Comparison of ENCODE assay signal across 8 cellular contexts in genomic region chr2:74458957-74459290, GRCh38. TPM values are rescaled to one million over a fixed set of nuclear protein-coding genes. Genes with fewer than 3 reads are reported as not detected.
DNase-seq lines count a peak whose midpoint lies in the region; FAIRE-seq and TF ChIP-seq lines count a peak whose summit lies in the region.

No MANE protein-coding gene starts in this region.

- no peaks in the 10 kb centered on the region for H3K9me1 ChIP-seq in endothelial cell of umbilical vein (replicated peaks; ENCODE audit: control insufficient read depth, extremely low read depth, insufficient read depth, low read length)

- POLR2A ChIA-PET in endothelial cell of umbilical vein (lab: Charles Lee): interaction anchor here (0.9 to 1.3 kb wide), 3 partner anchors 9 to 71 kb away, joined by 3 read pairs; partner anchors contain the start of gene HTRA2

- H3K27ac ChIP-seq in endothelial cell of umbilical vein (ENCODE audit: insufficient read depth, low read depth, low read length) (peak overlapping the region; percentile 8), osteoblast (ENCODE audit: low read depth, low read length) (peak overlapping the region; percentile 68)

- peaks cover 22% of the 10 kb centered on the region for H3K4me1 ChIP-seq in endothelial cell of umbilical vein (ENCODE audit: control insufficient read depth, extremely low read depth, insufficient read depth, low read length)
- peaks cover 28% of the 10 kb centered on the region for H3K4me1 ChIP-seq in osteoblast (ENCODE audit: insufficient read depth, low read length)

- H2AFZ ChIP-seq in endothelial cell of umbilical vein (ENCODE audit: low read depth, low read length) (no peak overlapping the region), osteoblast (ENCODE audit: low read length) (peak overlapping the region; percentile 63)

- H4K20me1 ChIP-seq in endothelial cell of umbilical vein (replicated peaks; ENCODE audit: control insufficient read depth, extremely low read depth, insufficient read depth, low read length) (no peaks in the 10 kb centered on the region), osteoblast (ENCODE audit: insufficient read depth, low read length) (no peaks in the 10 kb centered on the region)

- no peaks in the 10 kb centered on the region for H3K9me3 ChIP-seq in endothelial cell of umbilical vein (replicated peaks; ENCODE audit: control insufficient read depth, insufficient read depth, low read length)
- H3K9me3 ChIP-seq in osteoblast (ENCODE audit: low read depth, low read length): no peaks in the 10 kb centered on the region

- peak overlapping the region; percentile 74 for H3K9ac ChIP-seq in endothelial cell of umbilical vein (replicated peaks; ENCODE audit: extremely low read depth, insufficient read depth, low read length)

- no peak for FAIRE-seq in endothelial cell of umbilical vein (lab: Jason Lieb, UNC)

- intact Hi-C loops in endothelial cell of umbilical vein (cut with micrococcal nuclease): loop anchor here (1.0 kb wide), 2 partner anchors 23 to 70 kb away; partner anchors contain the start of genes AUP1, CCDC142 and HTRA2

- TF ChIP-seq POLR2A in endothelial cell of umbilical vein (IDR thresholded peaks at IDR 0.05; ENCODE audit: low read depth, low read length): no peak

- H3K36me3 ChIP-seq in endothelial cell of umbilical vein (ENCODE audit: control insufficient read depth in 2 of 2, extremely low read depth in 1 of 2, insufficient read depth in 2 of 2, low read length in 2 of 2): peaks cover 0 to 12% of the 10 kb centered on the region in 2 experiments
- peaks cover 27% of the 10 kb centered on the region for H3K36me3 ChIP-seq in osteoblast (ENCODE audit: insufficient read depth, low read length)

- H3K4me3 ChIP-seq in endothelial cell of umbilical vein (replicated peaks in 1 of 3; ENCODE audit: insufficient read depth in 1 of 3, low read depth in 1 of 3, low read length in 3 of 3) (peak overlapping the region; percentile 80 to 87 (median 82)), osteoblast (ENCODE audit: insufficient read depth, low read length) (peak overlapping the region; percentile 96)

- TF ChIP-seq CTCF in endothelial cell of umbilical vein (IDR thresholded peaks at IDR 0.05; ENCODE audit: extremely low read depth in 1 of 2, insufficient read depth in 1 of 2, low read depth in 1 of 2, low read length in 2 of 2) (no peak), osteoblast (IDR thresholded peaks at IDR 0.05; ENCODE audit: extremely low read depth, low read depth, low read length) (no peak)

- DNase-seq in DMS53 (lab: John Stamatoyannopoulos, UW): peak; percentile 51
- DNase-seq in OCI-M1 (lab: John Stamatoyannopoulos, UW): peak; percentile 28
- DNase-seq in endothelial cell of umbilical vein (ENCODE audit: low read depth, low spot score): no peak
- DNase-seq in osteoblast (ENCODE audit: insufficient read length, low spot score, missing footprints): peak; percentile 91
- DNase-seq in SHP77 treated with DMSO at 0.1 percent for 48 hours (lab: John Stamatoyannopoulos, UW): no peak
- DNase-seq in AG08395 (ENCODE audit: low spot score): no peak
- DNase-seq in activated CD8-positive, alpha-beta memory T cell treated with anti-CD3 and anti-CD28 coated beads, Interleukin-2, amount 50 U/mL, for 48 hours: no peak
- no peak for DNase-seq in NCI-H2196 (lab: John Stamatoyannopoulos, UW; ENCODE audit: unreplicated experiment)

- H3K79me2 ChIP-seq in endothelial cell of umbilical vein (ENCODE audit: control insufficient read depth, insufficient read depth, low read length) (peaks cover 7% of the 10 kb centered on the region), osteoblast (ENCODE audit: insufficient read depth, low read length) (peaks cover 36% of the 10 kb centered on the region)

- H3K4me2 ChIP-seq in endothelial cell of umbilical vein (ENCODE audit: insufficient read depth, low read length): peak overlapping the region; percentile 84
- peak overlapping the region; percentile 99 for H3K4me2 ChIP-seq in osteoblast (ENCODE audit: insufficient read depth, low read length)

- CTCF ChIA-PET in endothelial cell of umbilical vein (lab: Charles Lee): interaction anchor here (0.7 to 2.3 kb wide), 8 partner anchors 9 to 124 kb away, joined by 3 to 7 read pairs (median 3); partner anchors contain the start of genes CCDC142, LBX2 and TTC31

- dilution Hi-C loops in endothelial cell of umbilical vein (cut with MboI; ENCODE audit: extremely low pct_ligation_motif_present, low sequenced_read_pairs): no loop called here

- H3K27me3 ChIP-seq in endothelial cell of umbilical vein (ENCODE audit: control insufficient read depth in 2 of 2, insufficient read depth in 2 of 2, low read length in 2 of 2) (no peaks in the 10 kb centered on the region), osteoblast (ENCODE audit: insufficient read depth, low read length) (no peaks in the 10 kb centered on the region)

- no TSS peak for BruUV-seq in endothelial cell of umbilical vein (replicated peaks; lab: Mats Ljungman, UMichigan)

TF ChIP-seq in endothelial cell of umbilical vein, 7 proteins besides CTCF, POLR2A, EP300 and RAD21:
- no peak for TF ChIP-seq GATA2 (IDR thresholded peaks at IDR 0.05; ENCODE audit: insufficient read depth, insufficient read length, low read depth, low read length)
- no peak for TF ChIP-seq MYC (IDR thresholded peaks at IDR 0.05; ENCODE audit: low read depth, low read length)
- no peak for TF ChIP-seq EZH2 (IDR thresholded peaks at IDR 0.05; ENCODE audit: borderline replicate concordance, low read depth, low read length, severe bottlenecking)
- no peak for TF ChIP-seq FOS (IDR thresholded peaks at IDR 0.05; ENCODE audit: borderline replicate concordance, insufficient read depth, low read length)

RNA-seq across cellular contexts. Expression of gene WBP1, which starts 0.7 kb away (rescaled TPM):
- total RNA-seq in endothelial cell of umbilical vein (44.5 and 50.5 TPM in 2 replicates), osteoblast (35.5 and 35.7 TPM in 2 replicates)
- polyA plus RNA-seq in endothelial cell of umbilical vein: 209 and 241 TPM in 2 replicates
- 78.7 and 98.5 TPM in 2 replicates for polyA plus RNA-seq in endothelial cell of umbilical vein (2011; cell fraction: cytosol; rRNA removed)
- polyA plus RNA-seq in endothelial cell of umbilical vein (2011; cell fraction: nucleus; rRNA removed): 387 and 441 TPM in 2 replicates
- 46.1 and 63.9 TPM in 2 replicates for polyA plus RNA-seq in endothelial cell of umbilical vein (2012)
- 61.2 and 74.1 TPM in 2 replicates for polyA minus RNA-seq in endothelial cell of umbilical vein
- 6.1 TPM for polyA minus RNA-seq in endothelial cell of umbilical vein (2011; cell fraction: cytosol; rRNA and poly(A)+ RNA removed)
- polyA minus RNA-seq in endothelial cell of umbilical vein (2011; cell fraction: nucleus; rRNA and poly(A)+ RNA removed): 35.9 and 40.9 TPM in 2 replicates

RNA-seq across cellular contexts. Expression of gene INO80B, which starts 4.0 kb away (rescaled TPM):
- total RNA-seq in endothelial cell of umbilical vein (24.2 and 28.1 TPM in 2 replicates), osteoblast (11.8 and 15.9 TPM in 2 replicates)
- polyA plus RNA-seq in endothelial cell of umbilical vein: 14.1 and 15.1 TPM in 2 replicates
- 11.3 and 12.3 TPM in 2 replicates for polyA plus RNA-seq in endothelial cell of umbilical vein (2011; cell fraction: cytosol; rRNA removed)
- polyA plus RNA-seq in endothelial cell of umbilical vein (2011; cell fraction: nucleus; rRNA removed): 81.4 and 115 TPM in 2 replicates
- polyA plus RNA-seq in endothelial cell of umbilical vein (2012): 22.6 and 30.5 TPM in 2 replicates
- polyA minus RNA-seq in endothelial cell of umbilical vein: 4.9 and 9.0 TPM in 2 replicates
- 4.9 TPM for polyA minus RNA-seq in endothelial cell of umbilical vein (2011; cell fraction: cytosol; rRNA and poly(A)+ RNA removed)
- polyA minus RNA-seq in endothelial cell of umbilical vein (2011; cell fraction: nucleus; rRNA and poly(A)+ RNA removed): 9.3 and 15.2 TPM in 2 replicates

RNA-seq across cellular contexts. Expression of gene MOGS, which starts 6.3 kb away (rescaled TPM):
- total RNA-seq in endothelial cell of umbilical vein: 78.3 and 79.9 TPM in 2 replicates
- polyA plus RNA-seq in endothelial cell of umbilical vein: 75.9 and 88.0 TPM in 2 replicates
- 55.2 and 66.1 TPM in 2 replicates for polyA plus RNA-seq in endothelial cell of umbilical vein (2011; cell fraction: cytosol; rRNA removed)
- polyA plus RNA-seq in endothelial cell of umbilical vein (2011; cell fraction: nucleus; rRNA removed): 126 and 135 TPM in 2 replicates
- 56.8 and 64.6 TPM in 2 replicates for polyA plus RNA-seq in endothelial cell of umbilical vein (2012)
- polyA minus RNA-seq in endothelial cell of umbilical vein: 75.0 and 84.3 TPM in 2 replicates
- polyA minus RNA-seq in endothelial cell of umbilical vein (2011; cell fraction: cytosol; rRNA and poly(A)+ RNA removed): 36.4 TPM
- polyA minus RNA-seq in endothelial cell of umbilical vein (2011; cell fraction: nucleus; rRNA and poly(A)+ RNA removed): 28.1 and 29.0 TPM in 2 replicates
- total RNA-seq in osteoblast: 33.3 and 35.9 TPM in 2 replicates

RNA-seq across cellular contexts. Expression of gene MRPL53, which starts 13.6 kb away (rescaled TPM):
- total RNA-seq in endothelial cell of umbilical vein (69.7 and 70.4 TPM in 2 replicates), osteoblast (18.0 and 23.5 TPM in 2 replicates)
- 68.7 and 107 TPM in 2 replicates for polyA plus RNA-seq in endothelial cell of umbilical vein
- 43.8 and 71.4 TPM in 2 replicates for polyA plus RNA-seq in endothelial cell of umbilical vein (2011; cell fraction: cytosol; rRNA removed)
- 36.0 and 44.2 TPM in 2 replicates for polyA plus RNA-seq in endothelial cell of umbilical vein (2011; cell fraction: nucleus; rRNA removed)
- 45.7 and 85.9 TPM in 2 replicates for polyA plus RNA-seq in endothelial cell of umbilical vein (2012)
- polyA minus RNA-seq in endothelial cell of umbilical vein: 19.4 and 34.0 TPM in 2 replicates
- polyA minus RNA-seq in endothelial cell of umbilical vein (2011; cell fraction: cytosol; rRNA and poly(A)+ RNA removed): 32.4 TPM
- 13.2 and 20.1 TPM in 2 replicates for polyA minus RNA-seq in endothelial cell of umbilical vein (2011; cell fraction: nucleus; rRNA and poly(A)+ RNA removed)

RNA-seq across cellular contexts. Expression of gene RTKN, which starts 17.2 kb away (rescaled TPM):
- total RNA-seq in endothelial cell of umbilical vein (19.8 and 20.0 TPM in 2 replicates), osteoblast (14.1 and 16.2 TPM in 2 replicates)
- polyA plus RNA-seq in endothelial cell of umbilical vein: 20.7 and 27.5 TPM in 2 replicates
- polyA plus RNA-seq in endothelial cell of umbilical vein (2011; cell fraction: cytosol; rRNA removed): 11.3 and 13.3 TPM in 2 replicates
- polyA plus RNA-seq in endothelial cell of umbilical vein (2011; cell fraction: nucleus; rRNA removed): 51.6 and 64.1 TPM in 2 replicates
- polyA plus RNA-seq in endothelial cell of umbilical vein (2012): 7.1 and 11.5 TPM in 2 replicates
- 28.3 and 29.1 TPM in 2 replicates for polyA minus RNA-seq in endothelial cell of umbilical vein
- 4.0 TPM for polyA minus RNA-seq in endothelial cell of umbilical vein (2011; cell fraction: cytosol; rRNA and poly(A)+ RNA removed)
- 14.6 and 21.6 TPM in 2 replicates for polyA minus RNA-seq in endothelial cell of umbilical vein (2011; cell fraction: nucleus; rRNA and poly(A)+ RNA removed)

Comparison
In these comparisons a context has a peak if more than half of its experiments do, and no peak if none do; other contexts are left out.
1. DNase-seq: peak in DMS53 (single experiment), OCI-M1 (single experiment) and osteoblast (single experiment); none in endothelial cell of umbilical vein (single experiment), SHP77 treated with DMSO at 0.1 percent for 48 hours (single experiment), AG08395 (single experiment), activated CD8-positive, alpha-beta memory T cell treated with anti-CD3 and anti-CD28 coated beads, Interleukin-2, amount 50 U/mL, for 48 hours (single experiment) and NCI-H2196 (single experiment).